18 cellular contexts compared by ENCODE assay signal in genomic region chr9:87464992-87465378, GRCh38. TPM values are rescaled to one million over a fixed set of nuclear protein-coding genes. Genes with fewer than 3 reads are reported as not detected.
DNase-seq lines count a peak whose midpoint lies in the region; ATAC-seq and TF ChIP-seq lines count a peak whose summit lies in the region.
"Had no signal": no experiment of that assay in that cellular context is flagged by ENCODE, and none has a peak within 500 bp of the region (broad histone marks: within the 10 kb centered on the region; RNA-seq: fewer than 3 reads in every experiment).

No MANE protein-coding gene starts in this region.

- H3K27ac ChIP-seq in PC-9 (peak overlapping the region; percentile 33), mesenchymal stem cell (ENCODE audit: low read length, poor library complexity, severe bottlenecking) (no peak overlapping the region), upper lobe of left lung (no peak overlapping the region)
- H3K27ac ChIP-seq: body of pancreas, parathyroid adenoma, testis had no signal

- no peak overlapping the region for H2BK15ac ChIP-seq in mesenchymal stem cell (ENCODE audit: low read depth, poor library complexity, severe bottlenecking)

- no peaks in the 10 kb centered on the region for H3K36me3 ChIP-seq in PC-9 (ENCODE audit: low read depth)
- no peaks in the 10 kb centered on the region for H3K36me3 ChIP-seq in mesenchymal stem cell (ENCODE audit: control insufficient read depth in 1 of 2, insufficient read depth in 2 of 2, low read depth in 1 of 2, low read length in 2 of 2)
- H3K36me3 ChIP-seq in upper lobe of left lung, result no peaks in the 10 kb centered on the region
- H3K36me3 ChIP-seq: sigmoid colon had no signal

- no peak overlapping the region for H2AK5ac ChIP-seq in mesenchymal stem cell (ENCODE audit: low read length, severe bottlenecking)

- no peak for TF ChIP-seq EP300 in upper lobe of left lung (IDR thresholded peaks at IDR 0.05)

- no peak for ATAC-seq in stimulated activated naive CD8-positive, alpha-beta T cell treated with anti-CD3 and anti-CD28 coated beads, Interleukin-15, amount 100 ng/mL, for 72 hours
- ATAC-seq in GM18519 (IDR thresholded peaks at IDR 0.05; ENCODE audit: low FRiP score, unreplicated experiment) (no peak), upper lobe of left lung (ENCODE audit: low FRiP score in 2 of 2) (no peak)
- ATAC-seq: body of pancreas, HCT116 had no signal

- no peaks in the 10 kb centered on the region for H3K36me3 Mint-ChIP-seq in stimulated activated naive CD8-positive, alpha-beta T cell treated with anti-CD3 and anti-CD28 coated beads, Interleukin-15, Interleukin-2, amounts not matched to agents 100 ng/mL and 50 ng/mL, for 24 hours (ENCODE audit: low read depth)
- H3K36me3 Mint-ChIP-seq: CD4-positive, CD25-positive, alpha-beta regulatory T cell; naive B cell had no signal

- no peak overlapping the region for H3K4me3 Mint-ChIP-seq in stimulated activated naive CD8-positive, alpha-beta T cell treated with anti-CD3 and anti-CD28 coated beads, Interleukin-15, Interleukin-2, amounts not matched to agents 100 ng/mL and 50 ng/mL, for 24 hours
- H3K4me3 Mint-ChIP-seq in stimulated activated naive CD8-positive, alpha-beta T cell treated with anti-CD3 and anti-CD28 coated beads, Interleukin-15, amount 100 ng/mL, for 72 hours, result peak overlapping the region in 1 of 2 donors; percentile 22
- H3K4me3 Mint-ChIP-seq: CD4-positive, CD25-positive, alpha-beta regulatory T cell; naive B cell had no signal

- no peak overlapping the region for H3K23ac ChIP-seq in mesenchymal stem cell (ENCODE audit: low read length in 2 of 2)

- no peak for TF ChIP-seq POLR2A in upper lobe of left lung (IDR thresholded peaks at IDR 0.05)

- H3K27me3 ChIP-seq in PC-9 (ENCODE audit: insufficient read depth, low read depth) (no peaks in the 10 kb centered on the region), mesenchymal stem cell (ENCODE audit: control insufficient read depth in 1 of 2, insufficient read depth in 1 of 2, low read length in 2 of 2) (peaks cover 0 to 1% of the 10 kb centered on the region in 2 experiments), upper lobe of left lung (no peaks in the 10 kb centered on the region)
- H3K27me3 ChIP-seq: body of pancreas, sigmoid colon, testis had no signal

- H3K4me1 ChIP-seq in PC-9 (replicated peaks; ENCODE audit: insufficient read depth), result peaks cover 19% of the 10 kb centered on the region
- no peaks in the 10 kb centered on the region for H3K4me1 ChIP-seq in mesenchymal stem cell (ENCODE audit: control insufficient read depth, insufficient read depth, low read depth, low read length)
- H3K4me1 ChIP-seq in upper lobe of left lung, result peaks cover 8 to 15% (median 9%) of the 10 kb centered on the region in 4 donors
- H3K4me1 ChIP-seq: body of pancreas, parathyroid adenoma, testis had no signal

- H3K27me3 Mint-ChIP-seq in stimulated activated naive CD8-positive, alpha-beta T cell treated with anti-CD3 and anti-CD28 coated beads, Interleukin-15, Interleukin-2, amounts not matched to agents 100 ng/mL and 50 ng/mL, for 24 hours, result no peaks in the 10 kb centered on the region
- no peaks in the 10 kb centered on the region for H3K27me3 Mint-ChIP-seq in stimulated activated naive CD8-positive, alpha-beta T cell treated with anti-CD3 and anti-CD28 coated beads, Interleukin-15, amount 100 ng/mL, for 72 hours
- H3K27me3 Mint-ChIP-seq: CD4-positive, CD25-positive, alpha-beta regulatory T cell; naive B cell had no signal

- no TSS peak for BruUV-seq in PC-9 (replicated peaks; lab: Mats Ljungman, UMichigan)

- no peaks in the 10 kb centered on the region for H4K20me1 ChIP-seq in PC-9 (ENCODE audit: insufficient read depth)

- H3K79me2 ChIP-seq in PC-9 (ENCODE audit: low read depth), result no peaks in the 10 kb centered on the region
- H3K79me2 ChIP-seq: parathyroid adenoma had no signal

- POLR2A ChIA-PET in PC-9 (lab: Charles Lee; ENCODE audit: unreplicated experiment), result no interaction called here

- no peak overlapping the region for H2AFZ ChIP-seq in PC-9
- H2AFZ ChIP-seq in mesenchymal stem cell (ENCODE audit: low read depth, low read length), result no peak overlapping the region
- H2AFZ ChIP-seq: parathyroid adenoma had no signal

- peak overlapping the region; percentile 54 for H3K27ac Mint-ChIP-seq in stimulated activated naive CD8-positive, alpha-beta T cell treated with anti-CD3 and anti-CD28 coated beads, Interleukin-15, Interleukin-2, amounts not matched to agents 100 ng/mL and 50 ng/mL, for 24 hours
- H3K27ac Mint-ChIP-seq in stimulated activated naive CD8-positive, alpha-beta T cell treated with anti-CD3 and anti-CD28 coated beads, Interleukin-15, amount 100 ng/mL, for 72 hours, result no peak overlapping the region
- H3K27ac Mint-ChIP-seq: CD4-positive, CD25-positive, alpha-beta regulatory T cell; naive B cell had no signal

- H3K9me3 ChIP-seq in PC-9 (ENCODE audit: insufficient read depth, low read depth), result no peaks in the 10 kb centered on the region
- H3K9me3 ChIP-seq in mesenchymal stem cell (ENCODE audit: control insufficient read depth, low read length), result no peaks in the 10 kb centered on the region
- no peaks in the 10 kb centered on the region for H3K9me3 ChIP-seq in upper lobe of left lung
- H3K9me3 ChIP-seq: body of pancreas, sigmoid colon, testis had no signal

- no peak overlapping the region for H3K18ac ChIP-seq in mesenchymal stem cell (ENCODE audit: low read depth in 1 of 2, low read length in 2 of 2)

- H3K9me3 Mint-ChIP-seq in stimulated activated naive CD8-positive, alpha-beta T cell treated with anti-CD3 and anti-CD28 coated beads, Interleukin-15, Interleukin-2, amounts not matched to agents 100 ng/mL and 50 ng/mL, for 24 hours, result no peaks in the 10 kb centered on the region
- H3K9me3 Mint-ChIP-seq in stimulated activated naive CD8-positive, alpha-beta T cell treated with anti-CD3 and anti-CD28 coated beads, Interleukin-15, amount 100 ng/mL, for 72 hours, result peaks cover 4 to 6% of the 10 kb centered on the region in 2 donors

- H3K4me2 ChIP-seq in PC-9 (peak overlapping the region; percentile 32; the same call in 1 of the 2 replicates), mesenchymal stem cell (ENCODE audit: low read length, poor library complexity, severe bottlenecking) (no peak overlapping the region)

- WGBS in mesenchymal stem cell, result 100% methylated on average over 1 of the region's 1 CpG
- 100% methylated on average over 1 of the region's 1 CpG for WGBS in upper lobe of left lung, 2 donors

- DNase-seq in stimulated activated naive CD8-positive, alpha-beta T cell treated with anti-CD3 and anti-CD28 coated beads, Interleukin-15, amount 100 ng/mL, for 72 hours, result no peak
- no peak for DNase-seq in PC-9
- no peak for DNase-seq in mesenchymal stem cell
- DNase-seq in GM19240 (ENCODE audit: insufficient read length, low spot score), result no peak
- DNase-seq in upper lobe of left lung, result no peak
- DNase-seq in activated CD8-positive, alpha-beta memory T cell treated with anti-CD3 and anti-CD28 coated beads, Interleukin-2, amount 50 U/mL, for 4 hours, result no peak
- DNase-seq: body of pancreas; CD4-positive, CD25-positive, alpha-beta regulatory T cell; GF-D8; Kasumi-1; naive B cell; NCI-H2081 treated with DMSO at 0.1 percent for 48 hours; sigmoid colon; testis had no signal

- H3F3A ChIP-seq in PC-9 (ENCODE audit: insufficient read depth, low read depth), result peaks cover 7% of the 10 kb centered on the region

- CTCF ChIA-PET in PC-9 (lab: Charles Lee), result no interaction called here

- no peaks in the 10 kb centered on the region for H3K79me1 ChIP-seq in mesenchymal stem cell (replicated peaks; ENCODE audit: low read length, poor library complexity, severe bottlenecking)

- peaks cover 18% of the 10 kb centered on the region for H3K4me1 Mint-ChIP-seq in stimulated activated naive CD8-positive, alpha-beta T cell treated with anti-CD3 and anti-CD28 coated beads, Interleukin-15, Interleukin-2, amounts not matched to agents 100 ng/mL and 50 ng/mL, for 24 hours (ENCODE audit: low read depth)
- peaks cover 6% of the 10 kb centered on the region for H3K4me1 Mint-ChIP-seq in stimulated activated naive CD8-positive, alpha-beta T cell treated with anti-CD3 and anti-CD28 coated beads, Interleukin-15, amount 100 ng/mL, for 72 hours
- H3K4me1 Mint-ChIP-seq: naive B cell had no signal

- H3K4me3 ChIP-seq in PC-9 (no peak overlapping the region), mesenchymal stem cell (ENCODE audit: insufficient read depth in 1 of 2, low read depth in 1 of 2, low read length in 2 of 2) (no peak overlapping the region), upper lobe of left lung (no peak overlapping the region)
- H3K4me3 ChIP-seq: body of pancreas, sigmoid colon, testis had no signal

- H3K14ac ChIP-seq in mesenchymal stem cell (ENCODE audit: low read length in 2 of 2), result no peak overlapping the region

- H3K4ac ChIP-seq in mesenchymal stem cell (ENCODE audit: low read depth in 1 of 2, low read length in 2 of 2), result no peak overlapping the region

- no peak overlapping the region for H2BK5ac ChIP-seq in mesenchymal stem cell (ENCODE audit: low read depth, low read length, poor library complexity, severe bottlenecking)

- intact Hi-C loops in PC-9 (cut with micrococcal nuclease; ENCODE audit: unreplicated experiment), result no loop called here

- no peak overlapping the region for H2BK12ac ChIP-seq in mesenchymal stem cell (ENCODE audit: low read length in 2 of 2)

- H3K9me2 ChIP-seq in PC-9 (ENCODE audit: insufficient read depth), result no peaks in the 10 kb centered on the region

- H3K9ac ChIP-seq in mesenchymal stem cell (ENCODE audit: low read length), result peak overlapping the region; percentile 52
- H3K9ac ChIP-seq: parathyroid adenoma had no signal

- H4K91ac ChIP-seq in mesenchymal stem cell (ENCODE audit: low read length), result no peak overlapping the region

- H2BK120ac ChIP-seq in mesenchymal stem cell (ENCODE audit: low read depth, low read length), result no peak overlapping the region

- H4K8ac ChIP-seq in mesenchymal stem cell (ENCODE audit: low read length), result no peak overlapping the region

- no peak for TF ChIP-seq CTCF in PC-9 (conservative IDR thresholded peaks at IDR 0.05)
- no peak for TF ChIP-seq CTCF in upper lobe of left lung (IDR thresholded peaks at IDR 0.05)

RNA-seq across cellular contexts. Expression of gene DAPK1, which starts 32.7 kb away (rescaled TPM):
- total RNA-seq in PC-9 (2021), result 100 and 158 TPM in 2 replicates
- 3.1 TPM for polyA plus RNA-seq in mesenchymal stem cell (2013, experiment 1 of 2)
- polyA plus RNA-seq in mesenchymal stem cell (2013, experiment 2 of 2), result 3.0 TPM
- total RNA-seq in upper lobe of left lung, result 100 to 1,000 TPM; 125 to 334 (median 213) TPM
